In genomic region chr11:6682591-6682935, GRCh38 we compare ENCODE assay signal across 8 cellular contexts. TPM values are rescaled to one million over a fixed set of nuclear protein-coding genes. Genes with fewer than 3 reads are reported as not detected.
A peak's percentile ranks its signal among the peaks of the same experiment; 100 is the strongest.
DNase-seq lines count a peak whose midpoint lies in the region; ATAC-seq and TF ChIP-seq lines count a peak whose summit lies in the region.

No MANE protein-coding gene starts in this region.

- DNase-seq in DND-41 (peak; percentile 29), stomach (no peak), NCI-H69 (lab: John Stamatoyannopoulos, UW) (no peak)
- DNase-seq in activated CD4-positive, CD25-positive, alpha-beta regulatory T cell treated with anti-CD3 and anti-CD28 coated beads, Interleukin-2, amount 50 U/mL, for 72 hours = no peak

- H3K36me3 Mint-ChIP-seq in activated naive CD4-positive, alpha-beta T cell treated with anti-CD3 and anti-CD28 coated beads, Interleukin-2, amount 50 U/mL, for 24 hours = peaks cover 12% of the 10 kb centered on the region

- peaks cover 31% of the 10 kb centered on the region for H3K79me2 ChIP-seq in DND-41 (ENCODE audit: insufficient read depth, low read length)

- H3K9me3 ChIP-seq in DND-41 (ENCODE audit: insufficient read depth, low read length, severe bottlenecking) (no peaks in the 10 kb centered on the region), iPS-18c (ENCODE audit: control insufficient read depth, insufficient read depth, low read length) (no peaks in the 10 kb centered on the region), stomach (no peaks in the 10 kb centered on the region)

- H3K4me1 Mint-ChIP-seq in activated naive CD4-positive, alpha-beta T cell treated with anti-CD3 and anti-CD28 coated beads, Interleukin-2, amount 50 U/mL, for 24 hours = peaks cover 37% of the 10 kb centered on the region

- H3K36me3 ChIP-seq in DND-41 (ENCODE audit: insufficient read depth, low read length) (peaks cover 30% of the 10 kb centered on the region), stomach (peaks cover 16 to 21% (median 18%) of the 10 kb centered on the region in 4 donors)

- H3K9ac ChIP-seq in DND-41 (ENCODE audit: low read depth, low read length) = peak overlapping the region; percentile 85

- intact Hi-C loops in stomach (cut with DNase I; ENCODE audit: low total_unique reads) = loop anchor here (10.0 kb wide), 1 partner anchor 78 kb away; the partner anchor contains the start of genes ILK and RRP8

- peak overlapping the region; percentile 69 to 82 for H3K4me3 ChIP-seq in DND-41 (ENCODE audit: low read depth in 1 of 2, low read length in 2 of 2)
- peak overlapping the region; percentile 96 for H3K4me3 ChIP-seq in iPS-18c (ENCODE audit: insufficient read depth, low read depth, low read length)
- peak overlapping the region; percentile 83 to 98 (median 90) for H3K4me3 ChIP-seq in stomach

- TF ChIP-seq CTCF in DND-41 (IDR thresholded peaks at IDR 0.05; ENCODE audit: borderline replicate concordance, extremely low read depth, low read length, poor library complexity, severe bottlenecking) (no peak), stomach (IDR thresholded peaks at IDR 0.05) (no peak)

- H4K20me1 ChIP-seq in DND-41 (ENCODE audit: insufficient read depth, low read length) = peaks cover 18% of the 10 kb centered on the region; the same call in 1 of the 2 replicates

- TF ChIP-seq EP300 in stomach (IDR thresholded peaks at IDR 0.05) = no peak

- no peak for TF ChIP-seq POLR2A in stomach (IDR thresholded peaks at IDR 0.05)

- H3K27me3 ChIP-seq in DND-41 (ENCODE audit: insufficient read depth, low read length, poor library complexity) (no peaks in the 10 kb centered on the region), stomach (no peaks in the 10 kb centered on the region)

- H3K27ac ChIP-seq in DND-41 (ENCODE audit: low read length) (peak overlapping the region; percentile 87), stomach (peak overlapping the region; percentile 78 to 96 (median 91))

- no peaks in the 10 kb centered on the region for H3K9me3 Mint-ChIP-seq in activated naive CD4-positive, alpha-beta T cell treated with anti-CD3 and anti-CD28 coated beads, Interleukin-2, amount 50 U/mL, for 24 hours

- H3K4me3 Mint-ChIP-seq in activated naive CD4-positive, alpha-beta T cell treated with anti-CD3 and anti-CD28 coated beads, Interleukin-2, amount 50 U/mL, for 24 hours = peak overlapping the region; percentile 98

- peak overlapping the region; percentile 99 for H3K27ac Mint-ChIP-seq in activated naive CD4-positive, alpha-beta T cell treated with anti-CD3 and anti-CD28 coated beads, Interleukin-2, amount 50 U/mL, for 24 hours

- H3K27me3 Mint-ChIP-seq in activated naive CD4-positive, alpha-beta T cell treated with anti-CD3 and anti-CD28 coated beads, Interleukin-2, amount 50 U/mL, for 24 hours = no peaks in the 10 kb centered on the region

- peak overlapping the region; percentile 76 for H2AFZ ChIP-seq in DND-41 (ENCODE audit: low read depth, low read length)

- WGBS in stomach, 5 donors = 0 to 2% (median 0%) methylated on average over 10 of the region's 10 CpGs

- ATAC-seq in DND-41 (ENCODE audit: insufficient read depth, low read depth) = peak; percentile 11
- peak; percentile 6 for ATAC-seq in HG02943 (IDR thresholded peaks at IDR 0.05; ENCODE audit: low read depth, unreplicated experiment)
- ATAC-seq in HG03378 (IDR thresholded peaks at IDR 0.05; ENCODE audit: unreplicated experiment) = no peak

- peak overlapping the region; percentile 79 for H3K4me2 ChIP-seq in DND-41 (ENCODE audit: insufficient read depth, low read length)

- H3K4me1 ChIP-seq in DND-41 (ENCODE audit: insufficient read depth, low read length) = peaks cover 24% of the 10 kb centered on the region
- peaks cover 13 to 28% (median 22%) of the 10 kb centered on the region in 4 donors for H3K4me1 ChIP-seq in stomach

RNA-seq across cellular contexts. Expression of gene MRPL17, which starts 0.6 kb away (rescaled TPM):
- 100 to 1,000 TPM in 1 of 5 donors, 10 to 100 TPM in 3, 1 to 10 TPM in 1; 9.0 to 148 (median 20.4) TPM for total RNA-seq in stomach
- polyA plus RNA-seq in stomach = 10 to 100 TPM; 43.2 to 52.2 (median 49.4) TPM

RNA-seq across cellular contexts. Expression of gene DCHS1, which starts 27.0 kb away (rescaled TPM):
- total RNA-seq in stomach = 10 to 100 TPM in 4 of 5 donors, 1 to 10 TPM in 1; 9.9 to 22.8 (median 17.4) TPM
- polyA plus RNA-seq in stomach = 1 to 10 TPM in 2 of 3 donors, under 1 TPM in 1; 0.76 to 2.6 (median 1.6) TPM
